In genomic region chr2:106596844-106597243, GRCh38 we compare ENCODE assay signal across 11 cellular contexts.
DNase-seq lines count a peak whose midpoint lies in the region; ATAC-seq and TF ChIP-seq lines count a peak whose summit lies in the region.
"Had no signal": no experiment of that assay in that cellular context is flagged by ENCODE, and none has a peak within 500 bp of the region (broad histone marks: within the 10 kb centered on the region; RNA-seq: fewer than 3 reads in every experiment).

No MANE protein-coding gene starts in this region.

- no peak overlapping the region for H2BK120ac ChIP-seq in IMR-90 (ENCODE audit: low read depth, low read length)

- no TSS peak for BruUV-seq in IMR-90 (replicated peaks; lab: Mats Ljungman, UMichigan)
- no TSS peak for BruUV-seq in mammary epithelial cell (replicated peaks; lab: Mats Ljungman, UMichigan)

- ATAC-seq in IMR-90 (ENCODE audit: low read depth), result peak; percentile 27; the same call in 1 of the 2 replicates
- ATAC-seq: activated T-cell treated with anti-CD3 and anti-CD28 coated beads, Interleukin-2, amount 50 U/mL, for 72 hours had no signal

- H3K18ac ChIP-seq in IMR-90 (ENCODE audit: low read depth, low read length), result no peak overlapping the region

- H3K56ac ChIP-seq in IMR-90 (ENCODE audit: extremely low read depth, insufficient read depth, low read length), result no peak overlapping the region

- no peaks in the 10 kb centered on the region for H3K79me1 ChIP-seq in IMR-90 (ENCODE audit: low read depth in 1 of 2, low read length in 2 of 2)

- no peak overlapping the region for H2AK9ac ChIP-seq in IMR-90 (replicated peaks; ENCODE audit: low read depth, low read length, poor library complexity)

- no peak overlapping the region for H2BK5ac ChIP-seq in IMR-90 (ENCODE audit: low read depth, low read length, poor library complexity, severe bottlenecking)

- CTCF ChIA-PET in IMR-90 (lab: Yijun Ruan, JAX), result no interaction called here
- CTCF ChIA-PET in mammary epithelial cell (lab: Charles Lee; ENCODE audit: low non-redundant PET), result no interaction called here
- CTCF ChIA-PET in GM10248 (lab: Yijun Ruan, JAX), result interaction anchor here (0.9 to 2.5 kb wide), 3 partner anchors 15 to 20 kb away, joined by 3 to 9 read pairs (median 7); no protein-coding TSS in a partner anchor

- dilution Hi-C loops in IMR-90 (cut with HindIII; ENCODE audit: low sequenced_read_pairs, unreplicated experiment) (no loop called here), mammary epithelial cell (cut with HindIII; ENCODE audit: low sequenced_read_pairs) (no loop called here)

- H3K9ac ChIP-seq in IMR-90 (ENCODE audit: low read depth, low read length) (no peak overlapping the region), mammary epithelial cell (ENCODE audit: insufficient read depth, low read length) (no peak overlapping the region), neural progenitor cell (no peak overlapping the region)

- H3K9me3 ChIP-seq in IMR-90 (ENCODE audit: control insufficient read depth, insufficient read depth, low read length) (no peaks in the 10 kb centered on the region), mammary epithelial cell (replicated peaks; ENCODE audit: insufficient read depth, low read length) (no peaks in the 10 kb centered on the region), neural progenitor cell (ENCODE audit: low read depth) (no peaks in the 10 kb centered on the region)

- no CpG with 5 or more reads among the region's 4 CpGs for WGBS in IMR-90 (ENCODE audit: extremely low coverage in 2 of 2, insufficient read length in 1 of 2), 2 experiments
- 50% methylated on average over 4 of the region's 4 CpGs for WGBS in mammary epithelial cell (ENCODE audit: low coverage, missing lambda C conversion rate)

- H3K27me3 Mint-ChIP-seq in neural progenitor cell (ENCODE audit: insufficient read depth, low read depth), result peaks cover 2% of the 10 kb centered on the region
- H3K27me3 Mint-ChIP-seq in activated CD4-positive, alpha-beta T cell treated with anti-CD3 and anti-CD28 coated beads, Interleukin-2, amount 10 ng/mL, durations not matched to agents 24 days and 14 days, result peaks cover 17% of the 10 kb centered on the region
- H3K27me3 Mint-ChIP-seq: dendritic cell treated with granulocyte-macrophage colony-stimulating factor and Interleukin-4, amounts not matched to agents 40 ng/mL and 50 ng/mL, for 4 days had no signal

- H3K4ac ChIP-seq in IMR-90 (ENCODE audit: low read depth, low read length), result no peak overlapping the region

- no peak for TF ChIP-seq RAD21 in IMR-90 (IDR thresholded peaks at IDR 0.05; ENCODE audit: low read length)

- H3K4me2 ChIP-seq in IMR-90 (ENCODE audit: low read depth, low read length), result no peak overlapping the region
- no peak overlapping the region for H3K4me2 ChIP-seq in mammary epithelial cell (ENCODE audit: insufficient read depth, low read depth, low read length)
- H3K4me2 ChIP-seq in neural progenitor cell, result no peak overlapping the region

- H4K20me1 ChIP-seq in IMR-90 (ENCODE audit: insufficient read depth, low read length), result no peaks in the 10 kb centered on the region
- no peaks in the 10 kb centered on the region for H4K20me1 ChIP-seq in mammary epithelial cell (ENCODE audit: insufficient read depth, low read length)
- H4K20me1 ChIP-seq in neural progenitor cell (ENCODE audit: low read depth), result no peaks in the 10 kb centered on the region

- no peak for TF ChIP-seq POLR2A in IMR-90 (IDR thresholded peaks at IDR 0.05; ENCODE audit: low read depth, low read length)

- no peak overlapping the region for H3K23ac ChIP-seq in IMR-90 (ENCODE audit: low read depth, low read length)

- H2AFZ ChIP-seq in IMR-90 (replicated peaks; ENCODE audit: low read length, poor library complexity) (no peak overlapping the region), mammary epithelial cell (ENCODE audit: low read depth, low read length) (no peak overlapping the region), neural progenitor cell (replicated peaks) (peak overlapping the region; percentile 59)

- H3K9me3 Mint-ChIP-seq in neural progenitor cell, result peaks cover under 1% of the 10 kb centered on the region
- no peaks in the 10 kb centered on the region for H3K9me3 Mint-ChIP-seq in activated CD4-positive, alpha-beta T cell treated with anti-CD3 and anti-CD28 coated beads, Interleukin-2, amount 10 ng/mL, durations not matched to agents 24 days and 14 days
- H3K9me3 Mint-ChIP-seq: activated T-cell treated with anti-CD3 and anti-CD28 coated beads, Interleukin-2, amount 50 U/mL, for 72 hours; dendritic cell treated with granulocyte-macrophage colony-stimulating factor and Interleukin-4, amounts not matched to agents 40 ng/mL and 50 ng/mL, for 4 days; immature natural killer cell had no signal

- peaks cover under 1% of the 10 kb centered on the region for H3K36me3 Mint-ChIP-seq in neural progenitor cell
- no peaks in the 10 kb centered on the region for H3K36me3 Mint-ChIP-seq in activated CD4-positive, alpha-beta T cell treated with anti-CD3 and anti-CD28 coated beads, Interleukin-2, amount 10 ng/mL, durations not matched to agents 24 days and 14 days (ENCODE audit: low read depth)
- H3K36me3 Mint-ChIP-seq: immature natural killer cell had no signal

- POLR2A ChIA-PET in IMR-90 (lab: Charles Lee; ENCODE audit: unreplicated experiment), result no interaction called here
- POLR2A ChIA-PET in GM10248 (lab: Yijun Ruan, JAX), result no interaction called here

- no peak overlapping the region for H2BK15ac ChIP-seq in IMR-90 (ENCODE audit: low read depth, low read length)

- H2AK5ac ChIP-seq in IMR-90 (ENCODE audit: low read depth, low read length), result no peak overlapping the region

- no peaks in the 10 kb centered on the region for H3K27me3 ChIP-seq in IMR-90 (ENCODE audit: control insufficient read depth, insufficient read depth, low read length)
- H3K27me3 ChIP-seq in mammary epithelial cell (ENCODE audit: insufficient read depth, low read length), result no peaks in the 10 kb centered on the region
- no peaks in the 10 kb centered on the region for H3K27me3 ChIP-seq in neural progenitor cell

- no peaks in the 10 kb centered on the region for H3K4me1 ChIP-seq in IMR-90 (ENCODE audit: control insufficient read depth, insufficient read depth, low read length)
- no peaks in the 10 kb centered on the region for H3K4me1 ChIP-seq in mammary epithelial cell (ENCODE audit: insufficient read depth, low read length)
- H3K4me1 ChIP-seq in neural progenitor cell, result no peaks in the 10 kb centered on the region

- no peaks in the 10 kb centered on the region for H3F3A ChIP-seq in neural progenitor cell (ENCODE audit: low read depth)

- no peaks in the 10 kb centered on the region for H3K36me3 ChIP-seq in IMR-90 (ENCODE audit: control insufficient read depth, insufficient read depth, low read length)
- no peaks in the 10 kb centered on the region for H3K36me3 ChIP-seq in mammary epithelial cell (ENCODE audit: insufficient read depth, low read length)
- no peaks in the 10 kb centered on the region for H3K36me3 ChIP-seq in neural progenitor cell

- DNase-seq in GM10266 (ENCODE audit: extremely low spot score), result no peak
- peak; percentile 8 for DNase-seq in IMR-90
- DNase-seq in mammary epithelial cell, result no peak
- peak; percentile 13 for DNase-seq in neural progenitor cell (ENCODE audit: low spot score)
- no peak for DNase-seq in GM10248 (ENCODE audit: extremely low spot score)
- no peak for DNase-seq in SHP77 (lab: John Stamatoyannopoulos, UW)
- DNase-seq in activated CD4-positive, alpha-beta T cell treated with anti-CD3 and anti-CD28 coated beads, Interleukin-2, amount 10 ng/mL, durations not matched to agents 24 days and 14 days, result no peak
- DNase-seq in HPDE6-E6E7 (ENCODE audit: extremely low spot score), result no peak
- DNase-seq: activated T-cell treated with anti-CD3 and anti-CD28 coated beads, Interleukin-2, amount 50 U/mL, for 72 hours; immature natural killer cell had no signal

- H3K79me2 ChIP-seq in mammary epithelial cell (ENCODE audit: insufficient read depth, low read length) (no peaks in the 10 kb centered on the region), neural progenitor cell (ENCODE audit: low read depth) (no peaks in the 10 kb centered on the region)

- no peaks in the 10 kb centered on the region for H3K9me1 ChIP-seq in IMR-90 (ENCODE audit: insufficient read depth, low read length)

- H3K14ac ChIP-seq in IMR-90 (replicated peaks; ENCODE audit: low read depth, low read length), result no peak overlapping the region

- H4K5ac ChIP-seq in IMR-90 (ENCODE audit: low read depth, low read length), result no peak overlapping the region

- intact Hi-C loops in IMR-90 (cut with micrococcal nuclease), result no loop called here
- intact Hi-C loops in mammary epithelial cell (cut with micrococcal nuclease), result no loop called here
- intact Hi-C loops in activated CD4-positive, alpha-beta T cell treated with anti-CD3 and anti-CD28 coated beads, Interleukin-2, amount 10 ng/mL, durations not matched to agents 24 days and 14 days (cut with micrococcal nuclease), result no loop called here

- TF ChIP-seq CTCF in GM10266 (IDR thresholded peaks at IDR 0.05; ENCODE audit: control insufficient read depth, insufficient read depth, low read depth, missing control alignments), result peak; percentile 5
- TF ChIP-seq CTCF in IMR-90 (conservative IDR thresholded peaks at IDR 0.05; ENCODE audit: low read depth, low read length), result 0 out of 2 replicates have a peak, but pooled peaks have one; percentile 25
- peak; percentile 35 to 47 for TF ChIP-seq CTCF in mammary epithelial cell (conservative IDR thresholded peaks at IDR 0.05 in 1 of 2, IDR thresholded peaks at IDR 0.05 in 1 of 2; ENCODE audit: extremely low read depth in 1 of 2, insufficient read depth in 1 of 2, low read depth in 1 of 2, low read length in 2 of 2)
- TF ChIP-seq CTCF in neural progenitor cell (IDR thresholded peaks at IDR 0.05), result peak; percentile 58
- no peak for TF ChIP-seq CTCF in GM10248 (IDR thresholded peaks at IDR 0.05; ENCODE audit: control extremely low read depth, extremely low read depth, low read depth, missing control alignments)

- H3K4me1 Mint-ChIP-seq in neural progenitor cell, result no peaks in the 10 kb centered on the region
- no peaks in the 10 kb centered on the region for H3K4me1 Mint-ChIP-seq in activated CD4-positive, alpha-beta T cell treated with anti-CD3 and anti-CD28 coated beads, Interleukin-2, amount 10 ng/mL, durations not matched to agents 24 days and 14 days
- H3K4me1 Mint-ChIP-seq: immature natural killer cell had no signal

- in situ Hi-C loops in IMR-90 (cut with MboI; ENCODE audit: low sequenced_read_pairs) (no loop called here), mammary epithelial cell (cut with MboI; ENCODE audit: low sequenced_read_pairs in 2 of 2) (no loop called here)

- no peak overlapping the region for H4K91ac ChIP-seq in IMR-90 (ENCODE audit: insufficient read depth, low read depth, low read length)

- no peak overlapping the region for H2BK20ac ChIP-seq in IMR-90 (ENCODE audit: low read depth, low read length)

- H3K27ac ChIP-seq in IMR-90 (ENCODE audit: insufficient read depth, low read length) (no peak overlapping the region), mammary epithelial cell (ENCODE audit: insufficient read depth, low read depth, low read length) (no peak overlapping the region), neural progenitor cell (no peak overlapping the region)

- H4K8ac ChIP-seq in IMR-90 (ENCODE audit: low read depth in 2 of 2, low read length in 2 of 2), result no peak overlapping the region

- H3K4me3 ChIP-seq in IMR-90 (ENCODE audit: insufficient read depth, low read depth, low read length) (no peak overlapping the region), mammary epithelial cell (replicated peaks in 1 of 3; ENCODE audit: insufficient read depth in 1 of 3, low read depth in 2 of 3, low read length in 3 of 3) (no peak overlapping the region), neural progenitor cell (no peak overlapping the region)

- no peak overlapping the region for H3K27ac Mint-ChIP-seq in neural progenitor cell
- no peak overlapping the region for H3K27ac Mint-ChIP-seq in activated CD4-positive, alpha-beta T cell treated with anti-CD3 and anti-CD28 coated beads, Interleukin-2, amount 10 ng/mL, durations not matched to agents 24 days and 14 days
- H3K27ac Mint-ChIP-seq: activated T-cell treated with anti-CD3 and anti-CD28 coated beads, Interleukin-2, amount 50 U/mL, for 72 hours; dendritic cell treated with granulocyte-macrophage colony-stimulating factor and Interleukin-4, amounts not matched to agents 40 ng/mL and 50 ng/mL, for 4 days; immature natural killer cell had no signal

- H3K4me3 Mint-ChIP-seq in neural progenitor cell, result no peak overlapping the region
- H3K4me3 Mint-ChIP-seq in activated CD4-positive, alpha-beta T cell treated with anti-CD3 and anti-CD28 coated beads, Interleukin-2, amount 10 ng/mL, durations not matched to agents 24 days and 14 days, result no peak overlapping the region
- H3K4me3 Mint-ChIP-seq: activated T-cell treated with anti-CD3 and anti-CD28 coated beads, Interleukin-2, amount 50 U/mL, for 72 hours; dendritic cell treated with granulocyte-macrophage colony-stimulating factor and Interleukin-4, amounts not matched to agents 40 ng/mL and 50 ng/mL, for 4 days; immature natural killer cell had no signal

Comparison
In these comparisons a context has a peak if more than half of its experiments do, and no peak if none do; other contexts are left out.
1. DNase-seq: peak in IMR-90 (single experiment) and neural progenitor cell (single experiment); none in GM10266 (single experiment), mammary epithelial cell (single experiment), GM10248 (single experiment), SHP77 (0 of 2), activated CD4-positive, alpha-beta T cell treated with anti-CD3 and anti-CD28 coated beads, Interleukin-2, amount 10 ng/mL, durations not matched to agents 24 days and 14 days (single experiment) and HPDE6-E6E7 (single experiment).